In genomic region chr20:44810061-44810390, GRCh38 we compare ENCODE assay signal across 15 cellular contexts. TPM values are rescaled to one million over a fixed set of nuclear protein-coding genes. Genes with fewer than 3 reads are reported as not detected.
DNase-seq lines count a peak whose midpoint lies in the region; ATAC-seq and TF ChIP-seq lines count a peak whose summit lies in the region.
"Had no signal": no experiment of that assay in that cellular context is flagged by ENCODE, and none has a peak within 500 bp of the region (broad histone marks: within the 10 kb centered on the region; RNA-seq: fewer than 3 reads in every experiment).

No MANE protein-coding gene starts in this region.

- CTCF ChIA-PET in MCF 10A (lab: Yijun Ruan, JAX) (no interaction called here), mammary epithelial cell (lab: Charles Lee; ENCODE audit: low non-redundant PET) (no interaction called here)
- CTCF ChIA-PET in activated CD4-positive, alpha-beta memory T cell treated with anti-CD3 and anti-CD28 coated beads, Interleukin-2, amount 10 ng/mL, durations not matched to agents 7 days and 5 days (lab: Charles Lee), result no interaction called here

- peaks cover 9% of the 10 kb centered on the region for H3K9me3 Mint-ChIP-seq in MCF 10A (ENCODE audit: unreplicated experiment)
- peaks cover 1% of the 10 kb centered on the region for H3K9me3 Mint-ChIP-seq in memory B cell
- no peaks in the 10 kb centered on the region for H3K9me3 Mint-ChIP-seq in activated CD4-positive, alpha-beta memory T cell treated with anti-CD3 and anti-CD28 coated beads, Interleukin-2, amount 10 ng/mL, durations not matched to agents 7 days and 5 days
- H3K9me3 Mint-ChIP-seq: activated naive CD4-positive, alpha-beta T cell treated with anti-CD3 and anti-CD28 coated beads, Interleukin-2, amount 50 U/mL, for 72 hours had no signal

- H3K9me3 ChIP-seq in breast epithelium (peaks cover 12 to 16% of the 10 kb centered on the region in 2 donors), mammary epithelial cell (replicated peaks; ENCODE audit: insufficient read depth, low read length) (peaks cover 6% of the 10 kb centered on the region), upper lobe of left lung (peaks cover 0 to 12% (median 8%) of the 10 kb centered on the region in 4 donors)

- peak overlapping the region; percentile 32 to 51 (median 38) for H3K4me3 ChIP-seq in breast epithelium
- H3K4me3 ChIP-seq in mammary epithelial cell (replicated peaks in 1 of 3; ENCODE audit: insufficient read depth in 1 of 3, low read depth in 2 of 3, low read length in 3 of 3), result no peak overlapping the region
- peak overlapping the region in 3 of 4 donors; percentile 34 to 44 (median 37) for H3K4me3 ChIP-seq in upper lobe of left lung
- H3K4me3 ChIP-seq: uterus had no signal

- no peaks in the 10 kb centered on the region for H3K4me1 ChIP-seq in breast epithelium
- no peaks in the 10 kb centered on the region for H3K4me1 ChIP-seq in mammary epithelial cell (ENCODE audit: insufficient read depth, low read length)
- peaks cover 0 to 15% (median 6%) of the 10 kb centered on the region in 4 donors for H3K4me1 ChIP-seq in upper lobe of left lung
- H3K4me1 ChIP-seq: uterus had no signal

- H3K4me2 ChIP-seq in mammary epithelial cell (ENCODE audit: insufficient read depth, low read depth, low read length), result peak overlapping the region; percentile 41

- dilution Hi-C loops in mammary epithelial cell (cut with HindIII; ENCODE audit: low sequenced_read_pairs), result no loop called here

- no peak for DNase-seq in breast epithelium (ENCODE audit: low spot score in 2 of 2)
- DNase-seq in MCF 10A (ENCODE audit: unreplicated experiment), result no peak
- DNase-seq in mammary epithelial cell, result no peak
- no peak for DNase-seq in memory B cell (ENCODE audit: low spot score in 2 of 2)
- peak in 1 of 2 donors; percentile 69 for DNase-seq in upper lobe of left lung
- no peak for DNase-seq in stimulated activated CD4-positive, alpha-beta T cell treated with anti-CD3 and anti-CD28 coated beads, Interleukin-4, amount 100 ng/mL, for 1 hour
- no peak for DNase-seq in activated CD4-positive, CD25-positive, alpha-beta regulatory T cell (lab: John Stamatoyannopoulos, UW)
- DNase-seq in activated CD4-positive, alpha-beta memory T cell treated with anti-CD3 and anti-CD28 coated beads, Interleukin-2, amount 10 ng/mL, durations not matched to agents 7 days and 5 days, result no peak
- DNase-seq: AML-193, cortex of kidney, OCI-M1, uterus had no signal

- no peak overlapping the region for H2AFZ ChIP-seq in mammary epithelial cell (ENCODE audit: low read depth, low read length)

- H3K36me3 Mint-ChIP-seq in MCF 10A (ENCODE audit: insufficient read depth, unreplicated experiment), result no peaks in the 10 kb centered on the region
- peaks cover 7% of the 10 kb centered on the region for H3K36me3 Mint-ChIP-seq in memory B cell
- H3K36me3 Mint-ChIP-seq in activated CD4-positive, alpha-beta memory T cell treated with anti-CD3 and anti-CD28 coated beads, Interleukin-2, amount 10 ng/mL, durations not matched to agents 7 days and 5 days (ENCODE audit: low read depth), result peaks cover 4% of the 10 kb centered on the region

- H3K27me3 Mint-ChIP-seq in MCF 10A (ENCODE audit: insufficient read depth, unreplicated experiment) (peaks cover 65% of the 10 kb centered on the region), memory B cell (peaks cover 35% of the 10 kb centered on the region)
- H3K27me3 Mint-ChIP-seq in activated CD4-positive, alpha-beta memory T cell treated with anti-CD3 and anti-CD28 coated beads, Interleukin-2, amount 10 ng/mL, durations not matched to agents 7 days and 5 days, result peaks cover 72% of the 10 kb centered on the region

- POLR2A ChIA-PET in MCF 10A (lab: Yijun Ruan, JAX), result no interaction called here
- POLR2A ChIA-PET in activated CD4-positive, alpha-beta memory T cell treated with anti-CD3 and anti-CD28 coated beads, Interleukin-2, amount 10 ng/mL, durations not matched to agents 7 days and 5 days (lab: Charles Lee), result no interaction called here

- no peaks in the 10 kb centered on the region for H3K4me1 Mint-ChIP-seq in MCF 10A (ENCODE audit: insufficient read depth, unreplicated experiment)
- H3K4me1 Mint-ChIP-seq in memory B cell, result peaks cover 11% of the 10 kb centered on the region
- peaks cover 6% of the 10 kb centered on the region for H3K4me1 Mint-ChIP-seq in activated CD4-positive, alpha-beta memory T cell treated with anti-CD3 and anti-CD28 coated beads, Interleukin-2, amount 10 ng/mL, durations not matched to agents 7 days and 5 days

- intact Hi-C loops in breast epithelium (cut with DNase I; ENCODE audit: low total_unique reads) (no loop called here), MCF 10A (cut with micrococcal nuclease) (no loop called here), mammary epithelial cell (cut with micrococcal nuclease) (no loop called here)

- TF ChIP-seq POLR2A in breast epithelium (IDR thresholded peaks at IDR 0.05) (no peak), upper lobe of left lung (IDR thresholded peaks at IDR 0.05) (no peak)

- ATAC-seq in memory B cell (ENCODE audit: low read depth), result no peak
- no peak for ATAC-seq in upper lobe of left lung (ENCODE audit: low FRiP score in 2 of 2)

- BruUV-seq in MCF 10A (replicated peaks; lab: Mats Ljungman, UMichigan), result no TSS peak
- no TSS peak for BruUV-seq in mammary epithelial cell (replicated peaks; lab: Mats Ljungman, UMichigan)

- no peaks in the 10 kb centered on the region for H3K36me3 ChIP-seq in breast epithelium
- H3K36me3 ChIP-seq in mammary epithelial cell (ENCODE audit: insufficient read depth, low read length), result no peaks in the 10 kb centered on the region
- H3K36me3 ChIP-seq in upper lobe of left lung, result no peaks in the 10 kb centered on the region
- H3K36me3 ChIP-seq: uterus had no signal

- WGBS in mammary epithelial cell (ENCODE audit: low coverage, missing lambda C conversion rate), result 0% methylated on average over 2 of the region's 49 CpGs
- 0% methylated on average over 4 of the region's 49 CpGs; no CpG with 5 or more reads in 1 of the 2 donors for WGBS in upper lobe of left lung, 2 donors

- H3K27me3 ChIP-seq in breast epithelium (peaks cover 0 to 53% of the 10 kb centered on the region in 2 donors), mammary epithelial cell (ENCODE audit: insufficient read depth, low read length) (peaks cover 35% of the 10 kb centered on the region), upper lobe of left lung (peaks cover 0 to 26% (median 11%) of the 10 kb centered on the region in 4 donors)

- H3K27ac ChIP-seq in breast epithelium (no peak overlapping the region), mammary epithelial cell (ENCODE audit: insufficient read depth, low read depth, low read length) (no peak overlapping the region), upper lobe of left lung (no peak overlapping the region)
- H3K27ac ChIP-seq: uterus had no signal

- no peaks in the 10 kb centered on the region for H3K79me2 ChIP-seq in mammary epithelial cell (ENCODE audit: insufficient read depth, low read length)

- no peak for TF ChIP-seq EP300 in upper lobe of left lung (IDR thresholded peaks at IDR 0.05)

- no peak overlapping the region for H3K4me3 Mint-ChIP-seq in MCF 10A (ENCODE audit: unreplicated experiment)
- peak overlapping the region; percentile 44 for H3K4me3 Mint-ChIP-seq in memory B cell
- no peak overlapping the region for H3K4me3 Mint-ChIP-seq in activated CD4-positive, alpha-beta memory T cell treated with anti-CD3 and anti-CD28 coated beads, Interleukin-2, amount 10 ng/mL, durations not matched to agents 7 days and 5 days

- no peak overlapping the region for H3K9ac ChIP-seq in mammary epithelial cell (ENCODE audit: insufficient read depth, low read length)

- TF ChIP-seq CTCF in breast epithelium (IDR thresholded peaks at IDR 0.05) (no peak), MCF 10A (IDR thresholded peaks at IDR 0.05; ENCODE audit: unreplicated experiment) (no peak), mammary epithelial cell (conservative IDR thresholded peaks at IDR 0.05 in 1 of 2, IDR thresholded peaks at IDR 0.05 in 1 of 2; ENCODE audit: extremely low read depth in 1 of 2, insufficient read depth in 1 of 2, low read depth in 1 of 2, low read length in 2 of 2) (no peak), upper lobe of left lung (IDR thresholded peaks at IDR 0.05) (no peak)

- H3K27ac Mint-ChIP-seq in MCF 10A (ENCODE audit: low read depth, unreplicated experiment), result no peak overlapping the region
- H3K27ac Mint-ChIP-seq in memory B cell, result no peak overlapping the region
- H3K27ac Mint-ChIP-seq in activated CD4-positive, alpha-beta memory T cell treated with anti-CD3 and anti-CD28 coated beads, Interleukin-2, amount 10 ng/mL, durations not matched to agents 7 days and 5 days, result no peak overlapping the region
- H3K27ac Mint-ChIP-seq: activated naive CD4-positive, alpha-beta T cell treated with anti-CD3 and anti-CD28 coated beads, Interleukin-2, amount 50 U/mL, for 72 hours; IgD-negative memory B cell had no signal

- H4K20me1 ChIP-seq in mammary epithelial cell (ENCODE audit: insufficient read depth, low read length), result peaks cover 1% of the 10 kb centered on the region

- in situ Hi-C loops in mammary epithelial cell (cut with MboI; ENCODE audit: low sequenced_read_pairs in 2 of 2), result no loop called here

RNA-seq across cellular contexts. Expression of gene RIMS4, which starts 0.3 kb away (rescaled TPM):
- total RNA-seq in breast epithelium (1 to 10 TPM in 1 of 3 donors, under 1 TPM in 2; 0.66 to 1.8 (median 0.96) TPM), MCF 10A (2022) (not detected in 2 replicates), mammary epithelial cell (under 1 TPM; under 0.01 to 0.12 TPM), upper lobe of left lung (1 to 10 TPM; 1.0 to 2.2 (median 2.1) TPM)
- not detected for polyA plus RNA-seq in mammary epithelial cell
- polyA minus RNA-seq in mammary epithelial cell, result not detected
- total RNA-seq in activated CD4-positive, alpha-beta memory T cell treated with anti-CD3 and anti-CD28 coated beads, Interleukin-2, amount 10 ng/mL, durations not matched to agents 7 days and 5 days, result not detected
- total RNA-seq: lung microvascular endothelial cell had no signal
- polyA plus RNA-seq: IgD-negative memory B cell had no signal

Comparison
In these comparisons a context has a peak if more than half of its experiments do, and no peak if none do; other contexts are left out.
1. H3K4me3 ChIP-seq: peak in breast epithelium (3 of 3) and upper lobe of left lung (3 of 4); none in mammary epithelial cell (0 of 3).